Comparison of ENCODE assay signal across 32 cellular contexts in genomic region chr3:196122688-196123046, GRCh38. TPM values are rescaled to one million over a fixed set of nuclear protein-coding genes. Genes with fewer than 3 reads are reported as not detected.
DNase-seq lines count a peak whose midpoint lies in the region; ATAC-seq, FAIRE-seq and TF ChIP-seq lines count a peak whose summit lies in the region.
"Had no signal": no experiment of that assay in that cellular context is flagged by ENCODE, and none has a peak within 500 bp of the region (broad histone marks: within the 10 kb centered on the region; RNA-seq: fewer than 3 reads in every experiment).

No MANE protein-coding gene starts in this region.

- H3K27ac Mint-ChIP-seq in H9 (peak overlapping the region in 2 of 3 experiments; percentile 21 to 27; a peak in 2 of 7 replicates), astrocyte (ENCODE audit: unreplicated experiment) (peak overlapping the region; percentile 70), neural crest cell (ENCODE audit: unreplicated experiment) (peak overlapping the region; percentile 51)
- H3K27ac Mint-ChIP-seq: activated naive CD8-positive, alpha-beta T cell treated with anti-CD3 and anti-CD28 coated beads, Interleukin-2, amount 10 ng/mL, durations not matched to agents 7 days and 5 days; progenitor cell of endocrine pancreas had no signal

- no peaks in the 10 kb centered on the region for H3K9me2 ChIP-seq in GM23248 (ENCODE audit: insufficient read depth)

- H3K4me2 ChIP-seq in BLaER1 treated with 17β-estradiol and CSF1 and Interleukin-3, amounts not matched to agents 10 nM and 100 nM: peak overlapping the region; percentile 60 to 95 (median 88)
- no peak overlapping the region for H3K4me2 ChIP-seq in H9 (ENCODE audit: insufficient read depth, insufficient read length, low read length)
- H3K4me2 ChIP-seq in astrocyte (ENCODE audit: low read length): no peak overlapping the region
- no peak overlapping the region for H3K4me2 ChIP-seq in GM23248 (ENCODE audit: unreplicated experiment)

- H3K36me3 Mint-ChIP-seq in H9 (ENCODE audit: insufficient read depth in 1 of 3, low read depth in 3 of 3) (no peaks in the 10 kb centered on the region), astrocyte (ENCODE audit: low read depth, unreplicated experiment) (no peaks in the 10 kb centered on the region), neural crest cell (ENCODE audit: low read depth) (no peaks in the 10 kb centered on the region)
- H3K36me3 Mint-ChIP-seq: activated CD8-positive, alpha-beta memory T cell treated with anti-CD3 and anti-CD28 coated beads, Interleukin-2, amount 10 ng/mL, durations not matched to agents 7 days and 5 days; activated naive CD8-positive, alpha-beta T cell treated with anti-CD3 and anti-CD28 coated beads, Interleukin-2, amount 10 ng/mL, durations not matched to agents 7 days and 5 days had no signal

- H3K4me3 ChIP-seq in BLaER1 treated with 17β-estradiol and CSF1 and Interleukin-3, amounts not matched to agents 10 nM and 100 nM: peak overlapping the region in 2 of 10 experiments; percentile 12 to 15; a peak in 2 of 20 replicates
- no peak overlapping the region for H3K4me3 ChIP-seq in astrocyte (ENCODE audit: insufficient read depth, low read depth, low read length)
- H3K4me3 ChIP-seq in GM23248: no peak overlapping the region
- H3K4me3 ChIP-seq: ascending aorta, cardiac muscle cell, sigmoid colon, SK-N-MC, upper lobe of left lung had no signal

- H3F3A ChIP-seq in GM23248 (ENCODE audit: insufficient read depth): no peaks in the 10 kb centered on the region

- H2BK20ac ChIP-seq in H9 (ENCODE audit: low read depth, low read length, poor library complexity, severe bottlenecking): no peak overlapping the region

- H2AK5ac ChIP-seq in H9 (ENCODE audit: insufficient read length, low read length): no peak overlapping the region

- H3K4me3 Mint-ChIP-seq in H9 (no peak overlapping the region), astrocyte (ENCODE audit: unreplicated experiment) (no peak overlapping the region), neural crest cell (no peak overlapping the region)
- H3K4me3 Mint-ChIP-seq: activated CD8-positive, alpha-beta memory T cell treated with anti-CD3 and anti-CD28 coated beads, Interleukin-2, amount 10 ng/mL, durations not matched to agents 7 days and 5 days; activated T-cell treated with anti-CD3 and anti-CD28 coated beads, Interleukin-2, amount 50 U/mL, for 4 hours had no signal

- DNase-seq in H9: no peak
- no peak for DNase-seq in astrocyte (ENCODE audit: low read depth)
- no peak for DNase-seq in neural crest cell (ENCODE audit: low read depth, low spot score)
- no peak for DNase-seq in stimulated activated naive CD8-positive, alpha-beta T cell treated with anti-CD3 and anti-CD28 coated beads, Interleukin-15, Interleukin-2, amounts not matched to agents 100 U/mL and 50 U/mL, for 24 hours
- no peak for DNase-seq in NCI-H524 (lab: John Stamatoyannopoulos, UW)
- DNase-seq in GM23248: no peak
- DNase-seq in effector CD4-positive, alpha-beta T cell: no peak
- DNase-seq: activated CD4-positive, alpha-beta T cell treated with anti-CD3 and anti-CD28 coated beads, Interleukin-2, amount 50 U/mL, for 4 hours; activated CD4-positive, CD25-positive, alpha-beta regulatory T cell; activated CD8-positive, alpha-beta memory T cell treated with anti-CD3 and anti-CD28 coated beads, Interleukin-2, amount 10 ng/mL, durations not matched to agents 7 days and 5 days; activated gamma-delta T cell treated with Interleukin-2 at 50 U/mL for 16 hours; activated naive CD8-positive, alpha-beta T cell treated with anti-CD3 and anti-CD28 coated beads, Interleukin-2, amount 10 ng/mL, durations not matched to agents 7 days and 5 days; activated T-cell treated with anti-CD3 and anti-CD28 coated beads, Interleukin-2, amount 50 U/mL, for 4 hours; COR-L47; effector memory CD4-positive, alpha-beta T cell; hypothalamus; KG1; MM.1S; NCI-H146; NCI-H446; PC-3; sigmoid colon; stimulated activated CD4-positive, alpha-beta T cell treated with anti-CD3 and anti-CD28 coated beads, Interleukin-4, amount 100 ng/mL, for 24 hours had no signal

- H2AFZ ChIP-seq in H9 (ENCODE audit: low read length): no peak overlapping the region
- H2AFZ ChIP-seq in astrocyte (ENCODE audit: low read depth, low read length): no peak overlapping the region
- no peak overlapping the region for H2AFZ ChIP-seq in GM23248

- no peak for ATAC-seq in stimulated activated naive CD8-positive, alpha-beta T cell treated with anti-CD3 and anti-CD28 coated beads, Interleukin-15, Interleukin-2, amounts not matched to agents 100 U/mL and 50 U/mL, for 24 hours
- ATAC-seq: activated CD8-positive, alpha-beta memory T cell treated with anti-CD3 and anti-CD28 coated beads, Interleukin-2, amount 10 ng/mL, durations not matched to agents 7 days and 5 days; activated T-cell treated with anti-CD3 and anti-CD28 coated beads, Interleukin-2, amount 50 U/mL, for 4 hours; PC-3 had no signal

- no peak overlapping the region for H4K91ac ChIP-seq in H9 (ENCODE audit: insufficient read length, low read depth, low read length)

- no CpG with 5 or more reads among the region's 8 CpGs for WGBS in H9 (ENCODE audit: extremely low coverage, insufficient read length, low lambda C conversion rate)
- WGBS in GM23248 (ENCODE audit: low coverage in 1 of 2, low lambda C conversion rate in 2 of 2, missing lambda C conversion rate in 2 of 2), 2 experiments: 75 to 76% methylated on average over 8 of the region's 8 CpGs

- TF ChIP-seq CTCF in H9 (conservative IDR thresholded peaks at IDR 0.05) (no peak), astrocyte (IDR thresholded peaks at IDR 0.05; ENCODE audit: insufficient read depth, low read depth, low read length) (no peak), neural crest cell (conservative IDR thresholded peaks at IDR 0.05) (no peak)

- H3K36me3 ChIP-seq in BLaER1 treated with 17β-estradiol and CSF1 and Interleukin-3, amounts not matched to agents 10 nM and 100 nM: no peaks in the 10 kb centered on the region
- H3K36me3 ChIP-seq in astrocyte (ENCODE audit: insufficient read depth, low read length) (no peaks in the 10 kb centered on the region), GM23248 (ENCODE audit: low read depth) (no peaks in the 10 kb centered on the region)
- H3K36me3 ChIP-seq: ascending aorta, cardiac muscle cell, sigmoid colon, upper lobe of left lung had no signal

- H2BK120ac ChIP-seq in H9 (ENCODE audit: low read depth, low read length, poor library complexity, severe bottlenecking): no peak overlapping the region

- peaks cover 2% of the 10 kb centered on the region for H3K23me2 ChIP-seq in H9 (ENCODE audit: insufficient read length, low read depth, low read length, poor library complexity, severe bottlenecking)

- in situ Hi-C loops in GM23248 (cut with MboI): no loop called here

- peaks cover 0 to 3% of the 10 kb centered on the region in 2 experiments; a peak in 2 of 5 replicates for H3K9me3 Mint-ChIP-seq in H9
- peaks cover 2% of the 10 kb centered on the region for H3K9me3 Mint-ChIP-seq in astrocyte (ENCODE audit: unreplicated experiment)
- H3K9me3 Mint-ChIP-seq in neural crest cell: peaks cover 8% of the 10 kb centered on the region
- H3K9me3 Mint-ChIP-seq: activated T-cell treated with anti-CD3 and anti-CD28 coated beads, Interleukin-2, amount 50 U/mL, for 4 hours had no signal

- H3K27ac ChIP-seq in BLaER1 treated with 17β-estradiol and CSF1 and Interleukin-3, amounts not matched to agents 10 nM and 100 nM: peak overlapping the region; percentile 9 to 82 (median 77); a peak in 20 of 22 replicates
- H3K27ac ChIP-seq in H9 (ENCODE audit: insufficient read length, low read depth, low read length): no peak overlapping the region
- H3K27ac ChIP-seq in astrocyte (ENCODE audit: low read depth, low read length): no peak overlapping the region
- no peak overlapping the region for H3K27ac ChIP-seq in GM23248
- H3K27ac ChIP-seq: ascending aorta, cardiac muscle cell, epithelial cell of prostate, sigmoid colon, SK-N-MC, upper lobe of left lung had no signal

- no peaks in the 10 kb centered on the region for H3K27me3 ChIP-seq in BLaER1 treated with 17β-estradiol and CSF1 and Interleukin-3, amounts not matched to agents 10 nM and 100 nM
- H3K27me3 ChIP-seq in H9 (ENCODE audit: insufficient read depth, low read length) (no peaks in the 10 kb centered on the region), astrocyte (ENCODE audit: insufficient read depth, low read length) (no peaks in the 10 kb centered on the region), GM23248 (replicated peaks; ENCODE audit: insufficient read depth) (peaks cover 16% of the 10 kb centered on the region)
- H3K27me3 ChIP-seq: ascending aorta, cardiac muscle cell, sigmoid colon, upper lobe of left lung had no signal

- peak overlapping the region in 7 of 11 experiments; percentile 3 to 40 (median 23); a peak in 6 of 22 replicates for H3K9ac ChIP-seq in BLaER1 treated with 17β-estradiol and CSF1 and Interleukin-3, amounts not matched to agents 10 nM and 100 nM
- H3K9ac ChIP-seq in H9 (ENCODE audit: extremely low read depth, insufficient read length, low read length) (no peak overlapping the region), astrocyte (ENCODE audit: low read length) (no peak overlapping the region), GM23248 (no peak overlapping the region)

- no peak overlapping the region for H4K5ac ChIP-seq in H9 (ENCODE audit: insufficient read length, low read depth, low read length)

- H3K4me1 Mint-ChIP-seq in H9: peaks cover 11 to 13% of the 10 kb centered on the region in 2 experiments
- H3K4me1 Mint-ChIP-seq in astrocyte (ENCODE audit: low read depth, unreplicated experiment): peaks cover 3% of the 10 kb centered on the region
- H3K4me1 Mint-ChIP-seq in neural crest cell: peaks cover 9% of the 10 kb centered on the region

- H3K18ac ChIP-seq in H9 (ENCODE audit: insufficient read length, low read depth, low read length): peak overlapping the region; percentile 62

- H3T11ph ChIP-seq in H9 (ENCODE audit: low read length): no peak overlapping the region

- 0 out of 2 replicates have a peak overlapping the region, but pooled peaks have one; percentile 28 for H3K14ac ChIP-seq in H9 (ENCODE audit: insufficient read depth, low read length)

- no peak overlapping the region for H2BK12ac ChIP-seq in H9 (ENCODE audit: insufficient read length, low read depth, low read length)

- no peak overlapping the region for H3K23ac ChIP-seq in H9 (ENCODE audit: insufficient read length, low read depth, low read length)

- no peaks in the 10 kb centered on the region for H4K20me1 ChIP-seq in BLaER1 treated with 17β-estradiol and CSF1 and Interleukin-3, amounts not matched to agents 10 nM and 100 nM
- H4K20me1 ChIP-seq in H9 (ENCODE audit: control insufficient read depth, insufficient read depth, insufficient read length) (no peaks in the 10 kb centered on the region), astrocyte (ENCODE audit: insufficient read depth, low read length) (no peaks in the 10 kb centered on the region), GM23248 (ENCODE audit: insufficient read depth) (no peaks in the 10 kb centered on the region)

- H3K79me2 ChIP-seq in H9 (ENCODE audit: insufficient read depth, low read length) (no peaks in the 10 kb centered on the region; the same call in 1 of the 2 replicates), astrocyte (ENCODE audit: insufficient read depth, low read length) (no peaks in the 10 kb centered on the region), GM23248 (ENCODE audit: insufficient read depth) (no peaks in the 10 kb centered on the region)

- no peak for FAIRE-seq in astrocyte (lab: Jason Lieb, UNC)
- FAIRE-seq: colon, G401.6 had no signal

- H3K9me3 ChIP-seq in BLaER1 treated with 17β-estradiol and CSF1 and Interleukin-3, amounts not matched to agents 10 nM and 100 nM (replicated peaks in 1 of 11): peaks cover 3 to 37% (median 22%) of the 10 kb centered on the region in 11 experiments; a peak in 18 of 22 replicates
- H3K9me3 ChIP-seq in H9 (ENCODE audit: control insufficient read depth, low read depth, low read length): no peaks in the 10 kb centered on the region
- no peaks in the 10 kb centered on the region for H3K9me3 ChIP-seq in astrocyte (ENCODE audit: insufficient read depth, low read depth, low read length)
- no peaks in the 10 kb centered on the region for H3K9me3 ChIP-seq in GM23248 (ENCODE audit: low read depth)
- H3K9me3 ChIP-seq: ascending aorta, sigmoid colon, upper lobe of left lung had no signal

- no peak overlapping the region for H4K8ac ChIP-seq in H9 (replicated peaks; ENCODE audit: insufficient read length, low read depth, low read length)

- H2BK5ac ChIP-seq in H9 (ENCODE audit: insufficient read length, low read length): no peak overlapping the region

- no peak overlapping the region for H2BK15ac ChIP-seq in H9 (ENCODE audit: low read depth, low read length)

- H3K4me1 ChIP-seq in BLaER1 treated with 17β-estradiol and CSF1 and Interleukin-3, amounts not matched to agents 10 nM and 100 nM: peaks cover 60 to 78% (median 67%) of the 10 kb centered on the region in 10 experiments
- H3K4me1 ChIP-seq in H9 (ENCODE audit: insufficient read depth, low read length) (peaks cover 5% of the 10 kb centered on the region; the same call in 1 of the 2 replicates), astrocyte (ENCODE audit: insufficient read depth, low read length) (no peaks in the 10 kb centered on the region), GM23248 (ENCODE audit: insufficient read depth) (no peaks in the 10 kb centered on the region)
- H3K4me1 ChIP-seq: ascending aorta, sigmoid colon had no signal

- H3K56ac ChIP-seq in H9 (ENCODE audit: insufficient read length, low read depth, low read length): no peak overlapping the region

- H3K27me3 Mint-ChIP-seq in H9 (ENCODE audit: low read depth) (peaks cover 2% of the 10 kb centered on the region), astrocyte (ENCODE audit: low read depth, unreplicated experiment) (peaks cover 9% of the 10 kb centered on the region), neural crest cell (ENCODE audit: low read depth) (no peaks in the 10 kb centered on the region)
- H3K27me3 Mint-ChIP-seq: activated CD8-positive, alpha-beta memory T cell treated with anti-CD3 and anti-CD28 coated beads, Interleukin-2, amount 10 ng/mL, durations not matched to agents 7 days and 5 days; activated naive CD8-positive, alpha-beta T cell treated with anti-CD3 and anti-CD28 coated beads, Interleukin-2, amount 10 ng/mL, durations not matched to agents 7 days and 5 days had no signal

- H3K4ac ChIP-seq in H9 (ENCODE audit: low read depth, low read length): no peak overlapping the region

- no peaks in the 10 kb centered on the region for H3K79me1 ChIP-seq in H9 (ENCODE audit: insufficient read depth, low read depth, low read length, poor library complexity, severe bottlenecking)

RNA-seq across cellular contexts. Expression of gene TFRC, which starts 40.8 kb away (rescaled TPM):
- total RNA-seq in H9 (2021): 131 and 135 TPM in 2 replicates
- 98.4 and 104 TPM in 2 replicates for total RNA-seq in astrocyte
- 81.2 and 84.4 TPM in 2 replicates for total RNA-seq in neural crest cell
- 106 and 107 TPM in 2 replicates for total RNA-seq in GM23248 (2014; rRNA removed; shearing (Covaris generic))
- 64.1 and 64.6 TPM in 2 replicates for polyA plus RNA-seq in GM23248 (2016; fragmentation: Nextera tagmentation; extraction: Ambion mirVana)

Comparison
In these comparisons a context has a peak if more than half of its experiments do, and no peak if none do; other contexts are left out.
1. H3K27ac ChIP-seq: peak in BLaER1 treated with 17β-estradiol and CSF1 and Interleukin-3, amounts not matched to agents 10 nM and 100 nM (11 of 11); none in H9 (single experiment), astrocyte (single experiment) and GM23248 (single experiment).
2. H3K4me2 ChIP-seq: peak in BLaER1 treated with 17β-estradiol and CSF1 and Interleukin-3, amounts not matched to agents 10 nM and 100 nM (11 of 11); none in H9 (single experiment), astrocyte (single experiment) and GM23248 (single experiment).
3. H3K9ac ChIP-seq: peak in BLaER1 treated with 17β-estradiol and CSF1 and Interleukin-3, amounts not matched to agents 10 nM and 100 nM (7 of 11); none in H9 (single experiment), astrocyte (single experiment) and GM23248 (single experiment).
4. Peak in every context shown above with its lines, with median percentiles within 50 percentile points of each other: H3K27ac Mint-ChIP-seq.